Comparison of ENCODE assay signal across 15 cellular contexts in genomic region chr10:48279081-48279751, GRCh38. TPM values are rescaled to one million over a fixed set of nuclear protein-coding genes. Genes with fewer than 3 reads are reported as not detected.
DNase-seq lines count a peak whose midpoint lies in the region; ATAC-seq and TF ChIP-seq lines count a peak whose summit lies in the region.
"Had no signal": no experiment of that assay in that cellular context is flagged by ENCODE, and none has a peak within 500 bp of the region (broad histone marks: within the 10 kb centered on the region; RNA-seq: fewer than 3 reads in every experiment).

No MANE protein-coding gene starts in this region.

- H3K9me3 Mint-ChIP-seq in CD14-positive monocyte: peaks cover 5 to 21% (median 14%) of the 10 kb centered on the region in 7 donors

- H3K36me3 ChIP-seq in prostate gland: no peaks in the 10 kb centered on the region

- no peaks in the 10 kb centered on the region for H3K9me3 ChIP-seq in prostate gland

- H3K27ac Mint-ChIP-seq in CD14-positive monocyte: no peak overlapping the region
- H3K27ac Mint-ChIP-seq: CD4-positive, CD25-positive, alpha-beta regulatory T cell; T-helper 17 cell had no signal

- H3K4me1 ChIP-seq in prostate gland (replicated peaks): no peaks in the 10 kb centered on the region

- no peak for DNase-seq in prostate gland (ENCODE audit: low spot score)
- no peak for DNase-seq in HK-2 (ENCODE audit: unreplicated experiment)
- DNase-seq in lower leg skin (ENCODE audit: low spot score in 2 of 2): no peak
- no peak for DNase-seq in CD14-positive monocyte (ENCODE audit: low spot score)
- DNase-seq: activated CD8-positive, alpha-beta memory T cell treated with anti-CD3 and anti-CD28 coated beads, Interleukin-2, amount 50 U/mL, for 48 hours; CD4-positive, CD25-positive, alpha-beta regulatory T cell; NCI-H187 treated with DMSO at 0.1 percent for 48 hours; OCI-M1; right cardiac atrium; T-helper 17 cell had no signal

- H3K27ac ChIP-seq in prostate gland: no peak overlapping the region

- TF ChIP-seq CTCF in prostate gland (IDR thresholded peaks at IDR 0.05) (no peak), lower leg skin (IDR thresholded peaks at IDR 0.05) (no peak), CD14-positive monocyte (IDR thresholded peaks at IDR 0.05) (no peak)

- intact Hi-C loops in prostate gland (cut with DNase I) (no loop called here), lower leg skin (cut with DNase I; ENCODE audit: low total_unique reads) (no loop called here), CD14-positive monocyte (cut with micrococcal nuclease) (no loop called here)

- ATAC-seq in GM18505 (IDR thresholded peaks at IDR 0.05; ENCODE audit: unreplicated experiment) (peak; percentile 87), GM19455 (IDR thresholded peaks at IDR 0.05; ENCODE audit: unreplicated experiment) (peak; percentile 87), HG02870 (IDR thresholded peaks at IDR 0.05; ENCODE audit: unreplicated experiment) (peak; percentile 82), HG03520 (IDR thresholded peaks at IDR 0.05; ENCODE audit: unreplicated experiment) (peak; percentile 81)
- ATAC-seq: right cardiac atrium, T-helper 17 cell had no signal

- WGBS in prostate gland: 91% methylated on average over 2 of the region's 2 CpGs
- WGBS in lower leg skin, 2 donors: 94 to 98% methylated on average over 2 of the region's 2 CpGs

- peak; percentile 27 for TF ChIP-seq POLR2A in GM18505 (IDR thresholded peaks at IDR 0.05; ENCODE audit: borderline replicate concordance, extremely low read depth, insufficient read depth, insufficient read length)
- TF ChIP-seq POLR2A in prostate gland (IDR thresholded peaks at IDR 0.05): no peak
- TF ChIP-seq POLR2A in lower leg skin (IDR thresholded peaks at IDR 0.05): no peak

- H3K4me3 Mint-ChIP-seq in CD14-positive monocyte: no peak overlapping the region
- H3K4me3 Mint-ChIP-seq: CD4-positive, CD25-positive, alpha-beta regulatory T cell; T-helper 17 cell had no signal

- no peaks in the 10 kb centered on the region for H3K27me3 Mint-ChIP-seq in CD14-positive monocyte (ENCODE audit: low read depth in 3 of 3)

- H3K27me3 ChIP-seq in prostate gland (replicated peaks; ENCODE audit: insufficient read depth): no peaks in the 10 kb centered on the region

- H3K4me1 Mint-ChIP-seq in CD14-positive monocyte: no peaks in the 10 kb centered on the region
- H3K4me1 Mint-ChIP-seq: T-helper 17 cell had no signal

- no peak overlapping the region for H3K4me3 ChIP-seq in prostate gland
- no peak overlapping the region for H3K4me3 ChIP-seq in lower leg skin (ENCODE audit: low read depth, poor library complexity, severe bottlenecking)

- H3K36me3 Mint-ChIP-seq in CD14-positive monocyte: no peaks in the 10 kb centered on the region
- H3K36me3 Mint-ChIP-seq: CD4-positive, CD25-positive, alpha-beta regulatory T cell had no signal

RNA-seq across cellular contexts. Expression of gene FRMPD2, which starts 4.7 kb away (rescaled TPM):
- total RNA-seq in prostate gland: 1 to 10 TPM in 1 of 2 donors, under 1 TPM in 1; 0.97 to 3.4 TPM
- 1 to 10 TPM in 1 of 4 donors, not detected in 3; 1.2 TPM for total RNA-seq in lower leg skin
- polyA plus RNA-seq in CD14-positive monocyte: not detected
- total RNA-seq: CD4-positive, CD25-positive, alpha-beta regulatory T cell; mononuclear cell had no signal
- polyA plus RNA-seq: CD4-positive, CD25-positive, alpha-beta regulatory T cell had no signal

RNA-seq across cellular contexts. Expression of gene MAPK8, which starts 27.3 kb away (rescaled TPM):
- total RNA-seq in prostate gland (10 to 100 TPM; 39.3 to 74.4 TPM), lower leg skin (10 to 100 TPM; 26.7 to 58.6 (median 44.0) TPM)
- polyA plus RNA-seq in CD14-positive monocyte: 10 to 100 TPM; 18.4 to 18.5 TPM
